In the genomic region with DNA sequence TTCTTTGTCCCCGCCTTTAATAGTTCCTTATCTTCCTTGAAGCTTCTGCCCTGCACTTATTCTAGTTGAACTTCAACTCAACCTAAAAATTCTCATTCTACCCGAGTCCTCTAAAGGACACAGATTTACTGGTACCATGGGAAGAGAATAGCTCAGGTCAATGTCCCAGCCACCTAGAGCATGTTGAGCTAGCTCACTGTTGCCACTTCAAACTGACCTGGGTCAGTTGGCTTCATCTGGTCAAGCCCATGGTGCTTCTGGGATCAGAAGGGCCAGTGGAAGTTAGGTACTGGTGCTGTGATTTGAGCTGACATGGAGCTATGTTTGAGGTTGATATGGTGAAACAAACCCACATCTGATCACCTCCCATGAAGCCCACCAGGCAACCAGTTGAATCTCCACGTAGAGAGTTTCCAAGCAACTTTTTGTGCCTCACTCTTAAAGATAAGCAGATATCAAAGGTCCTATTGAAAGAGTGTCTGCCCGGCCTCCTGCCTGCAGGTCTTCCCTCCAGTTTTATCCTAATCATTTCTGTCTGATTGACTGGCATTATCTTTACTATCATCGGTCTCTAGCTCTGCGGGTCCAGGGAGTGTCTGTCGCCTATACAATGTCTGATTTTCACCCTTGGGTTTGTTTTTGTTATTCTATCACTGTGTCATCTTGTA, we compare ENCODE assay signal across 21 cellular contexts. TPM values are rescaled to one million over a fixed set of nuclear protein-coding genes. Genes with fewer than 3 reads are reported as not detected.
DNase-seq lines count a peak whose midpoint lies in the region; ATAC-seq and TF ChIP-seq lines count a peak whose summit lies in the region.
"Had no signal": no experiment of that assay in that cellular context is flagged by ENCODE, and none has a peak within 500 bp of the region (broad histone marks: within the 10 kb centered on the region; RNA-seq: fewer than 3 reads in every experiment).

No MANE protein-coding gene starts in this region.

- DNase-seq in right atrium auricular region (ENCODE audit: low spot score), result peak; percentile 44
- DNase-seq in heart right ventricle, result no peak
- DNase-seq in right lobe of liver, result no peak
- no peak for DNase-seq in neural progenitor cell (ENCODE audit: low spot score)
- no peak for DNase-seq in NCI-H226
- DNase-seq in stimulated activated CD4-positive, alpha-beta T cell treated with anti-CD3 and anti-CD28 coated beads, Interleukin-4, amount 100 ng/mL, for 1 hour, result no peak
- no peak for DNase-seq in SKM-1 treated with dmso at 0.1 percent for 144 hours (lab: John Stamatoyannopoulos, UW; ENCODE audit: unreplicated experiment)
- DNase-seq: 8988T; Calu3; CD8-positive, alpha-beta T cell; DMS 273 treated with DMSO at 0.1 percent for 48 hours; DMS53; DND-41; EL; GM23248; HCEC 1CT had no signal

- ATAC-seq in heart right ventricle (no peak), right lobe of liver (peak in 3 of 4 donors; percentile 59 to 87 (median 63)), GM18520 (IDR thresholded peaks at IDR 0.05; ENCODE audit: unreplicated experiment) (no peak)
- ATAC-seq: CD8-positive, alpha-beta T cell; GM12878 had no signal

- H3K4me1 ChIP-seq in right atrium auricular region (no peaks in the 10 kb centered on the region), heart right ventricle (peaks cover 0 to 3% (median 0%) of the 10 kb centered on the region in 9 donors), right lobe of liver (peaks cover 0 to 11% (median 0%) of the 10 kb centered on the region in 4 donors), neural progenitor cell (peaks cover 42% of the 10 kb centered on the region)

- no peak for TF ChIP-seq POLR2A in right lobe of liver (IDR thresholded peaks at IDR 0.05)

- peaks cover 72% of the 10 kb centered on the region for H3K79me2 ChIP-seq in neural progenitor cell (ENCODE audit: low read depth)

- intact Hi-C loops in heart right ventricle (cut with DNase I) (no loop called here), right lobe of liver (cut with DNase I) (no loop called here)

- peaks cover 22% of the 10 kb centered on the region for H3F3A ChIP-seq in neural progenitor cell (ENCODE audit: low read depth)

- no peak overlapping the region for H2AFZ ChIP-seq in neural progenitor cell (replicated peaks)
- H2AFZ ChIP-seq: GM23248 had no signal

- H3K4me3 ChIP-seq in right atrium auricular region, result no peak overlapping the region
- no peak overlapping the region for H3K4me3 ChIP-seq in heart right ventricle
- no peak overlapping the region for H3K4me3 ChIP-seq in right lobe of liver
- no peak overlapping the region for H3K4me3 ChIP-seq in neural progenitor cell
- H3K4me3 ChIP-seq: BLaER1 treated with 17β-estradiol and CSF1 and Interleukin-3, amounts not matched to agents 10 nM and 100 nM; GM12878; GM23248 had no signal

- H3K27me3 ChIP-seq in right atrium auricular region, result no peaks in the 10 kb centered on the region
- peaks cover 0 to 41% (median 0%) of the 10 kb centered on the region in 7 donors for H3K27me3 ChIP-seq in heart right ventricle
- H3K27me3 ChIP-seq in right lobe of liver, result no peaks in the 10 kb centered on the region
- H3K27me3 ChIP-seq in neural progenitor cell, result no peaks in the 10 kb centered on the region

- no peak overlapping the region for H3K27ac ChIP-seq in right atrium auricular region
- H3K27ac ChIP-seq in heart right ventricle, result no peak overlapping the region
- H3K27ac ChIP-seq in right lobe of liver, result peak overlapping the region in 1 of 3 donors; percentile 51
- no peak overlapping the region for H3K27ac ChIP-seq in neural progenitor cell
- H3K27ac ChIP-seq: BLaER1 treated with 17β-estradiol and CSF1 and Interleukin-3, amounts not matched to agents 10 nM and 100 nM; GM23248 had no signal

- peaks cover 41% of the 10 kb centered on the region for H4K20me1 ChIP-seq in neural progenitor cell (ENCODE audit: low read depth)

- no peak overlapping the region for H3K9ac ChIP-seq in neural progenitor cell
- H3K9ac ChIP-seq: BLaER1 treated with 17β-estradiol and CSF1 and Interleukin-3, amounts not matched to agents 10 nM and 100 nM; GM23248 had no signal

- H3K36me3 ChIP-seq in right atrium auricular region (no peaks in the 10 kb centered on the region), heart right ventricle (no peaks in the 10 kb centered on the region), right lobe of liver (no peaks in the 10 kb centered on the region), neural progenitor cell (no peaks in the 10 kb centered on the region)

- no peaks in the 10 kb centered on the region for H3K9me3 Mint-ChIP-seq in neural progenitor cell
- H3K9me3 Mint-ChIP-seq: CD8-positive, alpha-beta T cell had no signal

- H3K9me3 ChIP-seq in right atrium auricular region, result no peaks in the 10 kb centered on the region
- peaks cover 0 to 7% (median 0%) of the 10 kb centered on the region in 11 donors for H3K9me3 ChIP-seq in heart right ventricle
- no peaks in the 10 kb centered on the region for H3K9me3 ChIP-seq in right lobe of liver
- no peaks in the 10 kb centered on the region for H3K9me3 ChIP-seq in neural progenitor cell (ENCODE audit: low read depth)

- peak overlapping the region; percentile 43 for H3K27ac Mint-ChIP-seq in neural progenitor cell
- H3K27ac Mint-ChIP-seq: B cell; CD8-positive, alpha-beta T cell had no signal

- no peak overlapping the region for H3K4me2 ChIP-seq in neural progenitor cell
- H3K4me2 ChIP-seq: BLaER1 treated with 17β-estradiol and CSF1 and Interleukin-3, amounts not matched to agents 10 nM and 100 nM had no signal

- no peak overlapping the region for H3K4me3 Mint-ChIP-seq in neural progenitor cell
- H3K4me3 Mint-ChIP-seq: B cell; CD8-positive, alpha-beta T cell had no signal

- 73 to 78% methylated on average over 7 of the region's 7 CpGs for WGBS in heart right ventricle, 2 donors
- WGBS in right lobe of liver (ENCODE audit: insufficient coverage, low coverage, low lambda C conversion rate, missing lambda C conversion rate), result 69% methylated on average over 6 of the region's 7 CpGs

- peaks cover 2% of the 10 kb centered on the region for H3K27me3 Mint-ChIP-seq in neural progenitor cell (ENCODE audit: insufficient read depth, low read depth)

- peaks cover 61% of the 10 kb centered on the region for H3K4me1 Mint-ChIP-seq in neural progenitor cell
- H3K4me1 Mint-ChIP-seq: B cell had no signal

- no peak for TF ChIP-seq CTCF in right atrium auricular region (IDR thresholded peaks at IDR 0.05)
- no peak for TF ChIP-seq CTCF in heart right ventricle (IDR thresholded peaks at IDR 0.05)
- TF ChIP-seq CTCF in right lobe of liver (IDR thresholded peaks at IDR 0.05), result no peak
- TF ChIP-seq CTCF in neural progenitor cell (IDR thresholded peaks at IDR 0.05), result no peak

- H3K36me3 Mint-ChIP-seq in neural progenitor cell, result peaks cover 33% of the 10 kb centered on the region
- H3K36me3 Mint-ChIP-seq: CD8-positive, alpha-beta T cell had no signal

RNA-seq across cellular contexts. Expression of a gene that starts 17.2 kb away (rescaled TPM):
- 1 to 10 TPM; 3.1 to 7.6 TPM for total RNA-seq in right atrium auricular region
- 10 to 100 TPM in 2 of 10 donors, 1 to 10 TPM in 8; 5.2 to 15.6 (median 8.0) TPM for total RNA-seq in heart right ventricle
- 1 to 10 TPM; 1.2 to 6.0 TPM for polyA plus RNA-seq in heart right ventricle
- 10 to 100 TPM in 2 of 6 experiments, 1 to 10 TPM in 4; 1.6 to 19.5 (median 6.5) TPM for total RNA-seq in right lobe of liver
- total RNA-seq in neural progenitor cell (ENCODE audit: low replicate concordance), result 30.8 and 33.2 TPM in 2 replicates
- total RNA-seq: GM23248, HT-29 had no signal
- polyA plus RNA-seq: GM23248 had no signal

Comparison
In these comparisons a context has a peak if more than half of its experiments do, and no peak if none do; other contexts are left out.
1. ATAC-seq: peak in right lobe of liver (3 of 4); none in heart right ventricle (0 of 8) and GM18520 (single experiment).